Comparison of ENCODE assay signal across 22 cellular contexts in the genomic region with DNA sequence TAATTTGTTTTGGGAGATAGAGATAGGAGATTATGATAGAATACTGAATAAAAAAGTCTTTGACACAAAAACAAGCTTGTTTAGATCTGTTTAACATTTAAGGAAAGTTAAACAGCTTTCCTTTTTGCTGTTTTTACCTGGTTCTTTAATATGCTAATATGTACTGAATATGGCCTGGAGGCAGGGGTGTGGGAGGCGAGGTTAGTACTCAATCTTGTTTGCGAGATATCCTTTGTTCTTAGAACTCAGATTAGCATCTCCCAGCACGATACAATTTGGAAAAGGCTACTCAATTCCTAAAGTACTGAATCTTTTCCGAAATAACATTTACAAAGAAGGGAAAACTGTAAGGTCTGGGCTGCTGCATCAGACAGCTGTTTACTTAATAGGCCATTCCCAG. TPM values are rescaled to one million over a fixed set of nuclear protein-coding genes. Genes with fewer than 3 reads are reported as not detected.
"Had no signal": no experiment of that assay in that cellular context is flagged by ENCODE, and none has a peak within 500 bp of the region (broad histone marks: within the 10 kb centered on the region; RNA-seq: fewer than 3 reads in every experiment).

No MANE protein-coding gene starts in this region.

- H3K27ac ChIP-seq: gastroesophageal sphincter, pancreas, thyroid gland, upper lobe of right lung, WERI-Rb-1 had no signal

- H3K27me3 ChIP-seq: gastroesophageal sphincter, pancreas, thyroid gland, upper lobe of right lung had no signal

- H3K4me3 Mint-ChIP-seq: activated CD8-positive, alpha-beta T cell treated with anti-CD3 and anti-CD28 coated beads, Interleukin-2, amount 10 ng/mL, durations not matched to agents 7 days and 5 days; activated naive CD8-positive, alpha-beta T cell treated with anti-CD3 and anti-CD28 coated beads, Interleukin-2, amount 50 U/mL, for 24 hours; activated T-helper 1 cell treated with anti-CD3 and anti-CD28 coated beads, Interleukin-12 subunit alpha, Interleukin-12 subunit beta, Interleukin-2, Interleukin-4 antibody, amounts not matched to agents 30 ng/mL and 10 ng/mL and 1 ng/mL, durations not matched to agents 14 hours and 24 hours and 36 hours; dendritic cell treated with granulocyte-macrophage colony-stimulating factor and Interleukin-4, amounts not matched to agents 40 ng/mL and 50 ng/mL, for 4 days; nephron; T-cell; T-helper 2 cell treated with Interferon-gamma antibody and Interleukin-4, amounts not matched to agents 5 μg/mL and 100 μg/mL, for 36 hours had no signal

- H3K36me3 ChIP-seq: gastroesophageal sphincter, pancreas, thyroid gland, upper lobe of right lung, WERI-Rb-1 had no signal

- H3K4me1 Mint-ChIP-seq: activated naive CD8-positive, alpha-beta T cell treated with anti-CD3 and anti-CD28 coated beads, Interleukin-2, amount 50 U/mL, for 24 hours; nephron; T-cell had no signal

- H3K4me1 ChIP-seq: gastroesophageal sphincter, pancreas, thyroid gland, upper lobe of right lung had no signal

- DNase-seq: activated CD4-positive, alpha-beta T cell treated with anti-CD3 and anti-CD28 coated beads for 1 hour; activated CD4-positive, alpha-beta T cell treated with anti-CD3 and anti-CD28 coated beads, Interleukin-2, amount 50 U/mL, for 1 hour; activated CD8-positive, alpha-beta T cell treated with anti-CD3 and anti-CD28 coated beads, Interleukin-2, amount 10 ng/mL, durations not matched to agents 7 days and 5 days; activated gamma-delta T cell; activated naive CD4-positive, alpha-beta T cell treated with anti-CD3 and anti-CD28 coated beads, Interleukin-2, amount 50 U/mL, for 16 hours; activated naive CD8-positive, alpha-beta T cell treated with anti-CD3 and anti-CD28 coated beads, Interleukin-2, amount 50 U/mL, for 24 hours; effector CD4-positive, alpha-beta T cell; head of caudate nucleus; left cardiac atrium; pancreas; right cardiac atrium; stimulated activated CD4-positive, alpha-beta T cell treated with anti-CD3 and anti-CD28 coated beads, Interleukin-4, amount 100 ng/mL, for 24 hours; stimulated activated naive CD4-positive, alpha-beta T cell treated with Interleukin-2 at 50 U/mL for 16 hours; T-cell; thyroid gland; upper lobe of right lung; WERI-Rb-1 had no signal

- H3K27me3 Mint-ChIP-seq: dendritic cell treated with granulocyte-macrophage colony-stimulating factor and Interleukin-4, amounts not matched to agents 40 ng/mL and 50 ng/mL, for 4 days had no signal

- H3K27ac Mint-ChIP-seq: activated CD8-positive, alpha-beta T cell treated with anti-CD3 and anti-CD28 coated beads, Interleukin-2, amount 10 ng/mL, durations not matched to agents 7 days and 5 days; activated naive CD8-positive, alpha-beta T cell treated with anti-CD3 and anti-CD28 coated beads, Interleukin-2, amount 50 U/mL, for 24 hours; activated T-helper 1 cell treated with anti-CD3 and anti-CD28 coated beads, Interleukin-12 subunit alpha, Interleukin-12 subunit beta, Interleukin-2, Interleukin-4 antibody, amounts not matched to agents 30 ng/mL and 10 ng/mL and 1 ng/mL, durations not matched to agents 14 hours and 24 hours and 36 hours; dendritic cell treated with granulocyte-macrophage colony-stimulating factor and Interleukin-4, amounts not matched to agents 40 ng/mL and 50 ng/mL, for 4 days; nephron; T-cell; T-helper 2 cell treated with Interferon-gamma antibody and Interleukin-4, amounts not matched to agents 5 μg/mL and 100 μg/mL, for 36 hours had no signal

- H3K36me3 Mint-ChIP-seq: T-cell had no signal

- H3K4me3 ChIP-seq: gastroesophageal sphincter, pancreas, thyroid gland, upper lobe of right lung had no signal

- H3K9me3 Mint-ChIP-seq: activated naive CD8-positive, alpha-beta T cell treated with anti-CD3 and anti-CD28 coated beads, Interleukin-2, amount 50 U/mL, for 24 hours; activated T-helper 1 cell treated with anti-CD3 and anti-CD28 coated beads, Interleukin-12 subunit alpha, Interleukin-12 subunit beta, Interleukin-2, Interleukin-4 antibody, amounts not matched to agents 30 ng/mL and 10 ng/mL and 1 ng/mL, durations not matched to agents 14 hours and 24 hours and 36 hours; dendritic cell treated with granulocyte-macrophage colony-stimulating factor and Interleukin-4, amounts not matched to agents 40 ng/mL and 50 ng/mL, for 4 days; nephron; T-helper 2 cell treated with Interferon-gamma antibody and Interleukin-4, amounts not matched to agents 5 μg/mL and 100 μg/mL, for 36 hours had no signal

- ATAC-seq: activated CD8-positive, alpha-beta T cell treated with anti-CD3 and anti-CD28 coated beads, Interleukin-2, amount 10 ng/mL, durations not matched to agents 7 days and 5 days; activated naive CD8-positive, alpha-beta T cell treated with anti-CD3 and anti-CD28 coated beads, Interleukin-2, amount 50 U/mL, for 24 hours; gastroesophageal sphincter; left cardiac atrium; pancreas; right cardiac atrium; T-cell; upper lobe of right lung had no signal

- H3K9me3 ChIP-seq: gastroesophageal sphincter, pancreas, thyroid gland, upper lobe of right lung had no signal

RNA-seq across cellular contexts. Expression of gene ST3GAL6, which starts 40.8 kb away (rescaled TPM):
- total RNA-seq: activated CD8-positive, alpha-beta T cell treated with anti-CD3 and anti-CD28 coated beads, Interleukin-2, amount 10 ng/mL, durations not matched to agents 7 days and 5 days had no signal
